18 cellular contexts compared by ENCODE assay signal in the genomic region with DNA sequence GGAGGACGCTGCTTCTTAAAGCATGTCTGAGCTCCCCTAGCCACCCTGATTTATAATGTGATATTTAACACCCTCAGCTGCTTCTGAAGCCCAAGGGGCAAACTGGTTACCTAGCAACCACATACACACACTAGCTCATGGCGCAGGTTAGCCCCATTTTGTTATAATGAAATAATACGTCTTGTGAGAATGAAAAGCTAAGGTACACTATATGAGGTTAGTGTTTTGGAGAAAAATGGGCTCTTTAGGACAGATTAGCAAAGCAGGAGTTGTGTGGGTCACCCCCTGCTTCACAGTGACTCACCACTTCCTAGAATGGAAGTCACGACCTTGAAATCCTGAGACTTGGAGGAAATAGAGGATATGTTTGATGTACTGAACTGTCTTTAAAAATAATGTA.
DNase-seq lines count a peak whose midpoint lies in the region; ATAC-seq, FAIRE-seq and TF ChIP-seq lines count a peak whose summit lies in the region.
"Had no signal": no experiment of that assay in that cellular context is flagged by ENCODE, and none has a peak within 500 bp of the region (broad histone marks: within the 10 kb centered on the region; RNA-seq: fewer than 3 reads in every experiment).

No MANE protein-coding gene starts in this region.

- H3K4me3 Mint-ChIP-seq in activated CD4-positive, alpha-beta T cell treated with anti-CD3 and anti-CD28 coated beads, Interleukin-2, amount 10 ng/mL, durations not matched to agents 24 days and 14 days: no peak overlapping the region
- no peak overlapping the region for H3K4me3 Mint-ChIP-seq in naive thymus-derived CD4-positive, alpha-beta T cell
- H3K4me3 Mint-ChIP-seq: activated CD8-positive, alpha-beta T cell treated with anti-CD3 and anti-CD28 coated beads for 36 hours; activated naive CD4-positive, alpha-beta T cell treated with anti-CD3 and anti-CD28 coated beads for 36 hours; naive thymus-derived CD8-positive, alpha-beta T cell; T-helper 2 cell treated with Interferon-gamma antibody and Interleukin-4, amounts not matched to agents 5 μg/mL and 100 μg/mL, for 36 hours had no signal

- H3K36me3 Mint-ChIP-seq in activated CD4-positive, alpha-beta T cell treated with anti-CD3 and anti-CD28 coated beads, Interleukin-2, amount 10 ng/mL, durations not matched to agents 24 days and 14 days (ENCODE audit: low read depth): no peaks in the 10 kb centered on the region
- no peaks in the 10 kb centered on the region for H3K36me3 Mint-ChIP-seq in naive thymus-derived CD4-positive, alpha-beta T cell
- H3K36me3 Mint-ChIP-seq: naive thymus-derived CD8-positive, alpha-beta T cell had no signal

- H3K4me3 ChIP-seq in RWPE2 (ENCODE audit: severe bottlenecking): no peak overlapping the region
- H3K4me3 ChIP-seq in naive thymus-derived CD4-positive, alpha-beta T cell (ENCODE audit: low read length): no peak overlapping the region
- H3K4me3 ChIP-seq: esophagus squamous epithelium, smooth muscle cell, tibial artery had no signal

- peaks cover 37% of the 10 kb centered on the region for H3K4me1 ChIP-seq in RWPE2 (ENCODE audit: insufficient read depth, poor library complexity, severe bottlenecking)
- H3K4me1 ChIP-seq in foreskin keratinocyte: peaks cover 31% of the 10 kb centered on the region
- no peaks in the 10 kb centered on the region for H3K4me1 ChIP-seq in naive thymus-derived CD4-positive, alpha-beta T cell (ENCODE audit: control insufficient read depth in 2 of 2, insufficient read depth in 2 of 2, low read length in 2 of 2)

- no peaks in the 10 kb centered on the region for H3K27me3 ChIP-seq in RWPE2 (ENCODE audit: insufficient read depth, poor library complexity, severe bottlenecking)
- H3K27me3 ChIP-seq in foreskin keratinocyte: no peaks in the 10 kb centered on the region
- no peaks in the 10 kb centered on the region for H3K27me3 ChIP-seq in naive thymus-derived CD4-positive, alpha-beta T cell (ENCODE audit: control insufficient read depth in 2 of 2, insufficient read depth in 2 of 2, low read length in 2 of 2)
- H3K27me3 ChIP-seq: esophagus squamous epithelium, tibial artery had no signal

- ATAC-seq in RWPE2 (ENCODE audit: low read depth): peak; percentile 59
- peak; percentile 58 for ATAC-seq in foreskin keratinocyte
- ATAC-seq in left colon: no peak
- ATAC-seq in naive thymus-derived CD4-positive, alpha-beta T cell: no peak
- ATAC-seq: activated CD8-positive, alpha-beta T cell treated with anti-CD3 and anti-CD28 coated beads for 36 hours; naive thymus-derived CD8-positive, alpha-beta T cell had no signal

- no peaks in the 10 kb centered on the region for H3K4me1 Mint-ChIP-seq in activated CD4-positive, alpha-beta T cell treated with anti-CD3 and anti-CD28 coated beads, Interleukin-2, amount 10 ng/mL, durations not matched to agents 24 days and 14 days
- H3K4me1 Mint-ChIP-seq in naive thymus-derived CD4-positive, alpha-beta T cell: no peaks in the 10 kb centered on the region
- H3K4me1 Mint-ChIP-seq: naive thymus-derived CD8-positive, alpha-beta T cell had no signal

- peaks cover 6% of the 10 kb centered on the region for H3K9me3 Mint-ChIP-seq in activated CD4-positive, alpha-beta T cell treated with anti-CD3 and anti-CD28 coated beads, Interleukin-2, amount 10 ng/mL, durations not matched to agents 24 days and 14 days
- peaks cover 0 to 12% (median 5%) of the 10 kb centered on the region in 11 donors for H3K9me3 Mint-ChIP-seq in naive thymus-derived CD4-positive, alpha-beta T cell
- H3K9me3 Mint-ChIP-seq: activated naive CD4-positive, alpha-beta T cell treated with anti-CD3 and anti-CD28 coated beads for 36 hours had no signal

- H3K36me3 ChIP-seq in RWPE2 (ENCODE audit: low read depth): no peaks in the 10 kb centered on the region
- H3K36me3 ChIP-seq in naive thymus-derived CD4-positive, alpha-beta T cell (ENCODE audit: control insufficient read depth in 2 of 3, insufficient read depth in 3 of 3, low read length in 3 of 3): no peaks in the 10 kb centered on the region
- H3K36me3 ChIP-seq: esophagus squamous epithelium, tibial artery had no signal

- CTCF ChIA-PET in naive thymus-derived CD4-positive, alpha-beta T cell (lab: Charles Lee): no interaction called here

- intact Hi-C loops in left colon (cut with DNase I, micrococcal nuclease): no loop called here
- intact Hi-C loops in activated CD4-positive, alpha-beta T cell treated with anti-CD3 and anti-CD28 coated beads, Interleukin-2, amount 10 ng/mL, durations not matched to agents 24 days and 14 days (cut with micrococcal nuclease): no loop called here
- intact Hi-C loops in naive thymus-derived CD4-positive, alpha-beta T cell (cut with micrococcal nuclease): no loop called here

- DNase-seq in NCI-H1417 (lab: John Stamatoyannopoulos, UW) (peak; percentile 33 to 87 (median 57)), NCI-H1417 treated with DMSO at 0.1 percent for 48 hours (lab: John Stamatoyannopoulos, UW) (no peak), RWPE2 (ENCODE audit: low spot score) (no peak), foreskin keratinocyte (peak; percentile 57 to 72), urothelium cell line (ENCODE audit: low spot score) (peak; percentile 32), left colon (no peak)
- no peak for DNase-seq in activated CD4-positive, alpha-beta T cell treated with anti-CD3 and anti-CD28 coated beads, Interleukin-2, amount 10 ng/mL, durations not matched to agents 24 days and 14 days
- no peak for DNase-seq in naive thymus-derived CD4-positive, alpha-beta T cell
- DNase-seq: 8988T; activated CD8-positive, alpha-beta T cell treated with anti-CD3 and anti-CD28 coated beads for 36 hours; activated naive CD4-positive, alpha-beta T cell treated with anti-CD3 and anti-CD28 coated beads for 36 hours; cerebellar nuclear complex; esophagus squamous epithelium; naive thymus-derived CD8-positive, alpha-beta T cell; NCI-H187; tibial artery had no signal

- H3K27ac ChIP-seq in RWPE2 (ENCODE audit: poor library complexity, severe bottlenecking) (peak overlapping the region; percentile 97), foreskin keratinocyte (peak overlapping the region; percentile 5)
- H3K27ac ChIP-seq in naive thymus-derived CD4-positive, alpha-beta T cell (ENCODE audit: low read depth, low read length): no peak overlapping the region
- H3K27ac ChIP-seq: tibial artery had no signal

- H3K27me3 Mint-ChIP-seq in activated CD4-positive, alpha-beta T cell treated with anti-CD3 and anti-CD28 coated beads, Interleukin-2, amount 10 ng/mL, durations not matched to agents 24 days and 14 days: no peaks in the 10 kb centered on the region
- peaks cover 0 to 12% (median 9%) of the 10 kb centered on the region in 5 donors for H3K27me3 Mint-ChIP-seq in naive thymus-derived CD4-positive, alpha-beta T cell
- H3K27me3 Mint-ChIP-seq: activated CD8-positive, alpha-beta T cell treated with anti-CD3 and anti-CD28 coated beads for 36 hours had no signal

- H3K9me3 ChIP-seq in RWPE2 (ENCODE audit: severe bottlenecking): no peaks in the 10 kb centered on the region
- H3K9me3 ChIP-seq in naive thymus-derived CD4-positive, alpha-beta T cell (ENCODE audit: control insufficient read depth in 2 of 3, low read length in 3 of 3): no peaks in the 10 kb centered on the region
- H3K9me3 ChIP-seq: esophagus squamous epithelium, tibial artery had no signal

- no peak overlapping the region for H3K27ac Mint-ChIP-seq in activated CD4-positive, alpha-beta T cell treated with anti-CD3 and anti-CD28 coated beads, Interleukin-2, amount 10 ng/mL, durations not matched to agents 24 days and 14 days
- no peak overlapping the region for H3K27ac Mint-ChIP-seq in naive thymus-derived CD4-positive, alpha-beta T cell
- H3K27ac Mint-ChIP-seq: activated CD8-positive, alpha-beta T cell treated with anti-CD3 and anti-CD28 coated beads for 36 hours; activated naive CD4-positive, alpha-beta T cell treated with anti-CD3 and anti-CD28 coated beads for 36 hours; naive thymus-derived CD8-positive, alpha-beta T cell; T-helper 2 cell treated with Interferon-gamma antibody and Interleukin-4, amounts not matched to agents 5 μg/mL and 100 μg/mL, for 36 hours had no signal

- POLR2A ChIA-PET in naive thymus-derived CD4-positive, alpha-beta T cell (lab: Charles Lee): no interaction called here

- TF ChIP-seq CTCF in RWPE2 (IDR thresholded peaks at IDR 0.05; ENCODE audit: poor library complexity, severe bottlenecking) (no peak), foreskin keratinocyte (conservative IDR thresholded peaks at IDR 0.05) (no peak)

- FAIRE-seq in urothelium cell line (lab: Jason Lieb, UNC): no peak

Comparison
In these comparisons a context has a peak if more than half of its experiments do, and no peak if none do; other contexts are left out.
1. DNase-seq: peak in NCI-H1417 (3 of 3), foreskin keratinocyte (2 of 2) and urothelium cell line (single experiment); none in NCI-H1417 treated with DMSO at 0.1 percent for 48 hours (single experiment), RWPE2 (single experiment), left colon (0 of 2), activated CD4-positive, alpha-beta T cell treated with anti-CD3 and anti-CD28 coated beads, Interleukin-2, amount 10 ng/mL, durations not matched to agents 24 days and 14 days (single experiment) and naive thymus-derived CD4-positive, alpha-beta T cell (0 of 9).
2. ATAC-seq: peak in RWPE2 (single experiment) and foreskin keratinocyte (single experiment); none in left colon (single experiment) and naive thymus-derived CD4-positive, alpha-beta T cell (single experiment).